15 cellular contexts compared by ENCODE assay signal in genomic region chr18:48328473-48329205, GRCh38.
DNase-seq lines count a peak whose midpoint lies in the region; ATAC-seq and TF ChIP-seq lines count a peak whose summit lies in the region.
"Had no signal": no experiment of that assay in that cellular context is flagged by ENCODE, and none has a peak within 500 bp of the region (broad histone marks: within the 10 kb centered on the region; RNA-seq: fewer than 3 reads in every experiment).

No MANE protein-coding gene starts in this region.

- DNase-seq in Caki2 (ENCODE audit: low read depth): peak; percentile 84
- DNase-seq in NCI-H226: peak; percentile 80
- peak; percentile 59 for DNase-seq in choroid plexus epithelial cell (ENCODE audit: low read depth)
- DNase-seq in left colon: no peak
- no peak for DNase-seq in middle frontal gyrus (ENCODE audit: extremely low spot score, low spot score)
- DNase-seq in activated effector memory CD4-positive, alpha-beta T cell treated with Interleukin-2 at 50 U/mL for 16 hours: no peak
- DNase-seq: activated naive CD8-positive, alpha-beta T cell treated with anti-CD3 and anti-CD28 coated beads, Interleukin-2, amount 10 ng/mL, durations not matched to agents 7 days and 5 days; effector CD4-positive, alpha-beta T cell; hypothalamus; NCI-H748 treated with DMSO at 0.1 percent for 48 hours had no signal

- H3K4me3 Mint-ChIP-seq in nephron: no peak overlapping the region
- H3K4me3 Mint-ChIP-seq: activated naive CD8-positive, alpha-beta T cell treated with anti-CD3 and anti-CD28 coated beads, Interleukin-2, amount 10 ng/mL, durations not matched to agents 7 days and 5 days; B cell; memory B cell had no signal

- TF ChIP-seq CTCF in choroid plexus epithelial cell (conservative IDR thresholded peaks at IDR 0.05; ENCODE audit: low read depth, low read length) (no peak), nephron (IDR thresholded peaks at IDR 0.05; ENCODE audit: unreplicated experiment in 3 of 3) (no peak)

- no peaks in the 10 kb centered on the region for H3K9me3 Mint-ChIP-seq in nephron
- H3K9me3 Mint-ChIP-seq: activated naive CD8-positive, alpha-beta T cell treated with anti-CD3 and anti-CD28 coated beads, Interleukin-2, amount 10 ng/mL, durations not matched to agents 7 days and 5 days; memory B cell had no signal

- no peak overlapping the region for H3K4me3 ChIP-seq in choroid plexus epithelial cell (ENCODE audit: low read depth, low read length)
- H3K4me3 ChIP-seq: prostate gland had no signal

- peaks cover 12% of the 10 kb centered on the region for H3K4me1 Mint-ChIP-seq in nephron
- H3K4me1 Mint-ChIP-seq: activated naive CD8-positive, alpha-beta T cell treated with anti-CD3 and anti-CD28 coated beads, Interleukin-2, amount 10 ng/mL, durations not matched to agents 7 days and 5 days; B cell; memory B cell had no signal

- peak overlapping the region in 2 of 3 experiments; percentile 16 to 50 for H3K27ac Mint-ChIP-seq in nephron
- H3K27ac Mint-ChIP-seq: activated naive CD8-positive, alpha-beta T cell treated with anti-CD3 and anti-CD28 coated beads, Interleukin-2, amount 10 ng/mL, durations not matched to agents 7 days and 5 days; B cell; memory B cell had no signal

- H3K36me3 Mint-ChIP-seq in nephron (ENCODE audit: low read depth): no peaks in the 10 kb centered on the region
- H3K36me3 Mint-ChIP-seq: activated naive CD8-positive, alpha-beta T cell treated with anti-CD3 and anti-CD28 coated beads, Interleukin-2, amount 10 ng/mL, durations not matched to agents 7 days and 5 days; memory B cell had no signal

- peaks cover 3% of the 10 kb centered on the region for H3K27me3 Mint-ChIP-seq in nephron (ENCODE audit: low read depth)

- ATAC-seq in left colon: no peak
- ATAC-seq in GM19324 (IDR thresholded peaks at IDR 0.05; ENCODE audit: low FRiP score, unreplicated experiment): no peak

- intact Hi-C loops in left colon (cut with DNase I, micrococcal nuclease): no loop called here

- in situ Hi-C loops in Caki2 (cut with HindIII; ENCODE audit: low pct_unique_long_range_greater_than_20kb, low sequenced_read_pairs): no loop called here

Comparison
In these comparisons a context has a peak if more than half of its experiments do, and no peak if none do; other contexts are left out.
1. DNase-seq: peak in Caki2 (single experiment), NCI-H226 (single experiment) and choroid plexus epithelial cell (single experiment); none in left colon (0 of 2), middle frontal gyrus (single experiment) and activated effector memory CD4-positive, alpha-beta T cell treated with Interleukin-2 at 50 U/mL for 16 hours (single experiment).